ENCODE assay signal across 7 cellular contexts in the genomic region with DNA sequence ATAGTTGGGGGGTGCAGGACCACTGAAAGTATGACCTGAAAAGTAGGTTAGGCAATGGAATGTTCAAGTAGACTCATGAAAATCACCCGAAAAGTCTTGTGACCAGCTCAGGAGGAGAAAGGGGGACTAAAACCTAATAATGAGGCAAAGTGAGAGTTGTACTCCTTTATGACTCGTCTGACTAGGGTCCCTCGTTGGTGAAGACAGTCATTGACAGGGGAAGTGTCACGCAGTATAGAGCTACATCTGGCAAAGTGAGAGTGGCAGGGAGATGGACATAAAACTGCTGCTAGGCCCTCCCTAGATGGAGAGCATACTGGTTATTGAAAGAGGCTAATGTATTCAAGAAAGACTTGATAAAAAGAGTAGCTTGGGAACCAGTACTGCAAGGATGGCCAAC. TPM values are rescaled to one million over a fixed set of nuclear protein-coding genes. Genes with fewer than 3 reads are reported as not detected.
"Had no signal": no experiment of that assay in that cellular context is flagged by ENCODE, and none has a peak within 500 bp of the region (broad histone marks: within the 10 kb centered on the region; RNA-seq: fewer than 3 reads in every experiment).

No MANE protein-coding gene starts in this region.

- H3K27ac Mint-ChIP-seq: IgD-negative memory B cell had no signal

- ATAC-seq: HepG2, K562 had no signal

- H3K4me1 Mint-ChIP-seq: IgD-negative memory B cell had no signal

- H3K36me3 Mint-ChIP-seq: IgD-negative memory B cell had no signal

- H3K4me3 Mint-ChIP-seq: IgD-negative memory B cell had no signal

- H3K9me3 Mint-ChIP-seq: IgD-negative memory B cell had no signal

- DNase-seq: IMR-90, KBM-7 had no signal

RNA-seq across cellular contexts. Expression of a gene that starts 20.5 kb away (rescaled TPM):
- total RNA-seq: HepG2, HT-29, HT1080, IMR-90, K562 had no signal

RNA-seq across cellular contexts. Expression of a gene that starts 33.0 kb away (rescaled TPM):
- total RNA-seq: HepG2, HT-29, K562 had no signal
